1 cellular context compared by ENCODE assay signal in genomic region chr6:149444360-149445094, GRCh38. TPM values are rescaled to one million over a fixed set of nuclear protein-coding genes. Genes with fewer than 3 reads are reported as not detected.
"Had no signal": no experiment of that assay in that cellular context is flagged by ENCODE, and none has a peak within 500 bp of the region (broad histone marks: within the 10 kb centered on the region; RNA-seq: fewer than 3 reads in every experiment).

No MANE protein-coding gene starts in this region.

RNA-seq across cellular contexts. Expression of gene SUMO4, which starts 44.5 kb away (rescaled TPM):
- polyA plus RNA-seq: SK-N-SH had no signal
